ENCODE assay signal across 8 cellular contexts in the genomic region with DNA sequence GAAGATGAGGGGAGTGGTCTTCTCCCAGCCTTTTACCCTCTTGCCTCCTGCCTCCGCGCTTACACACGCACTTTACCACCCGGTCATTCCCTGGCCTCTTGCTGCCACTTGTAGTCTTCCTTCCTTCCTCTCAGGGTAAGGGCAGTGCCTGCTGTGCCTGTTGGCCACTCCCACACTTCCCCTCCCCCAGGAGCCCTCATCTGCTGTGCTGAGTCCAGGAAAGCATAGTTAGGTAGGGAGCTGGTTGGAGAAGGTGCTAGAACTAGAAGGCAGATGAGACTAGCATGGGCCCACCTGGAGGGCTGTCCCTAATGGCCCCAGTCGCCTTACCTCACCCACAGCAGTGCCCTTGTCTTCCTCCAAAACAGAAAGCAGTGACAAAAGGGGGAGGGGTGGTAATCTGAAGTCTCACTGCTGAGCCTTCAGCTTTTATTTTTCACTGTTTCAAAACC. TPM values are rescaled to one million over a fixed set of nuclear protein-coding genes. Genes with fewer than 3 reads are reported as not detected.
DNase-seq lines count a peak whose midpoint lies in the region; ATAC-seq, FAIRE-seq and TF ChIP-seq lines count a peak whose summit lies in the region.

No MANE protein-coding gene starts in this region.

- H3K4me3 Mint-ChIP-seq in activated CD4-positive, alpha-beta T cell treated with anti-CD3 and anti-CD28 coated beads, Interleukin-2, amount 10 ng/mL, durations not matched to agents 7 days and 5 days = no peak overlapping the region

- peaks cover 78% of the 10 kb centered on the region for H3K4me1 Mint-ChIP-seq in activated CD4-positive, alpha-beta T cell treated with anti-CD3 and anti-CD28 coated beads, Interleukin-2, amount 10 ng/mL, durations not matched to agents 7 days and 5 days

- no peak for TF ChIP-seq CTCF in VCaP (conservative IDR thresholded peaks at IDR 0.05)

- H3K9me3 ChIP-seq in small intestine (ENCODE audit: control insufficient read depth, low read depth) = no peaks in the 10 kb centered on the region

- H3K36me3 Mint-ChIP-seq in activated CD4-positive, alpha-beta T cell treated with anti-CD3 and anti-CD28 coated beads, Interleukin-2, amount 10 ng/mL, durations not matched to agents 7 days and 5 days (ENCODE audit: low read depth) = peaks cover 76% of the 10 kb centered on the region

- H3K36me3 ChIP-seq in small intestine (ENCODE audit: control insufficient read depth in 2 of 2, insufficient read depth in 2 of 2, low read length in 2 of 2) = peaks cover 7 to 12% of the 10 kb centered on the region in 2 donors

- H3K27ac ChIP-seq in VCaP (peak overlapping the region; percentile 89), small intestine (ENCODE audit: low read depth in 1 of 2, low read length in 1 of 2) (peak overlapping the region in 1 of 2 donors; percentile 76)

- FAIRE-seq in small intestine (lab: Jason Lieb, UNC) = no peak

- peaks cover 0 to 22% of the 10 kb centered on the region in 2 donors for H3K4me1 ChIP-seq in small intestine (ENCODE audit: control insufficient read depth in 2 of 2, insufficient read depth in 1 of 2, low read depth in 1 of 2, low read length in 1 of 2)

- no peak overlapping the region for H3K4me3 ChIP-seq in small intestine (ENCODE audit: low read depth in 1 of 2, low read length in 2 of 2)

- WGBS in small intestine, 3 donors = 14 to 35% (median 17%) methylated on average over 5 of the region's 5 CpGs

- CTCF ChIA-PET in activated CD4-positive, alpha-beta T cell treated with anti-CD3 and anti-CD28 coated beads, Interleukin-2, amount 10 ng/mL, durations not matched to agents 7 days and 5 days (lab: Charles Lee) = interaction anchor here (0.6 to 1.6 kb wide), 3 partner anchors 10 to 28 kb away, joined by 3 to 4 read pairs (median 3); no protein-coding TSS in a partner anchor

- intact Hi-C loops in left ventricle myocardium superior (cut with micrococcal nuclease) = no loop called here

- POLR2A ChIA-PET in activated CD4-positive, alpha-beta T cell treated with anti-CD3 and anti-CD28 coated beads, Interleukin-2, amount 10 ng/mL, durations not matched to agents 7 days and 5 days (lab: Charles Lee) = no interaction called here

- peak overlapping the region; percentile 87 for H3K27ac Mint-ChIP-seq in activated CD4-positive, alpha-beta T cell treated with anti-CD3 and anti-CD28 coated beads, Interleukin-2, amount 10 ng/mL, durations not matched to agents 7 days and 5 days

- H3K27me3 Mint-ChIP-seq in activated CD4-positive, alpha-beta T cell treated with anti-CD3 and anti-CD28 coated beads, Interleukin-2, amount 10 ng/mL, durations not matched to agents 7 days and 5 days = no peaks in the 10 kb centered on the region

- no peaks in the 10 kb centered on the region for H3K9me3 Mint-ChIP-seq in activated CD4-positive, alpha-beta T cell treated with anti-CD3 and anti-CD28 coated beads, Interleukin-2, amount 10 ng/mL, durations not matched to agents 7 days and 5 days

- DNase-seq in activated CD4-positive, alpha-beta T cell treated with anti-CD3 and anti-CD28 coated beads, Interleukin-2, amount 10 ng/mL, durations not matched to agents 7 days and 5 days = peak; percentile 53
- DNase-seq in activated CD4-positive, alpha-beta T cell treated with anti-CD3 and anti-CD28 coated beads for 4 hours = no peak
- peak; percentile 71 for DNase-seq in left ventricle myocardium superior
- DNase-seq in small intestine = peak; percentile 75
- DNase-seq in SIG-M5 (lab: John Stamatoyannopoulos, UW) = no peak
- no peak for DNase-seq in RKO (ENCODE audit: low spot score)

- ATAC-seq in left ventricle myocardium superior (peak; percentile 68), HG03097 (IDR thresholded peaks at IDR 0.05; ENCODE audit: low FRiP score, unreplicated experiment) (no peak)

- H3K27me3 ChIP-seq in small intestine (ENCODE audit: control insufficient read depth in 2 of 2, insufficient read depth in 2 of 2, low read length in 2 of 2) = no peaks in the 10 kb centered on the region

RNA-seq across cellular contexts. Expression of gene SRSF5, which starts 54.3 kb away (rescaled TPM):
- 100 to 1,000 TPM; 390 to 392 TPM for total RNA-seq in activated CD4-positive, alpha-beta T cell treated with anti-CD3 and anti-CD28 coated beads, Interleukin-2, amount 10 ng/mL, durations not matched to agents 7 days and 5 days
- 156 TPM for total RNA-seq in left ventricle myocardium superior
- 100 to 1,000 TPM; 216 to 250 (median 249) TPM for polyA plus RNA-seq in small intestine

Comparison
In these comparisons a context has a peak if more than half of its experiments do, and no peak if none do; other contexts are left out.
1. DNase-seq: peak in activated CD4-positive, alpha-beta T cell treated with anti-CD3 and anti-CD28 coated beads, Interleukin-2, amount 10 ng/mL, durations not matched to agents 7 days and 5 days (single experiment), left ventricle myocardium superior (single experiment) and small intestine (single experiment); none in activated CD4-positive, alpha-beta T cell treated with anti-CD3 and anti-CD28 coated beads for 4 hours (0 of 2), SIG-M5 (single experiment) and RKO (single experiment).